In genomic region chr10:124436191-124436638, GRCh38 we compare ENCODE assay signal across 12 cellular contexts. TPM values are rescaled to one million over a fixed set of nuclear protein-coding genes. Genes with fewer than 3 reads are reported as not detected.
DNase-seq lines count a peak whose midpoint lies in the region; ATAC-seq and TF ChIP-seq lines count a peak whose summit lies in the region.
"Had no signal": no experiment of that assay in that cellular context is flagged by ENCODE, and none has a peak within 500 bp of the region (broad histone marks: within the 10 kb centered on the region; RNA-seq: fewer than 3 reads in every experiment).

No MANE protein-coding gene starts in this region.

- H3K27ac ChIP-seq in SJSA1 = no peak overlapping the region
- H3K27ac ChIP-seq: gastroesophageal sphincter had no signal

- ATAC-seq in GM19463 (IDR thresholded peaks at IDR 0.05; ENCODE audit: unreplicated experiment) (peak; percentile 72), HG03280 (IDR thresholded peaks at IDR 0.05; ENCODE audit: unreplicated experiment) (peak; percentile 60), HG02852 (IDR thresholded peaks at IDR 0.05; ENCODE audit: unreplicated experiment) (no peak)
- ATAC-seq: gastroesophageal sphincter had no signal

- no peak for TF ChIP-seq POLR2A in erythroblast (IDR thresholded peaks at IDR 0.05; ENCODE audit: low read length)

- H3K4me1 ChIP-seq in SJSA1 (replicated peaks) = peaks cover 18% of the 10 kb centered on the region

- H3K27me3 ChIP-seq in SJSA1 (replicated peaks) = peaks cover 4% of the 10 kb centered on the region; the same call in 1 of the 2 replicates
- H3K27me3 ChIP-seq: gastroesophageal sphincter had no signal

- no peak overlapping the region for H3K4me3 ChIP-seq in SJSA1
- H3K4me3 ChIP-seq: gastroesophageal sphincter had no signal

- no peaks in the 10 kb centered on the region for H3K36me3 ChIP-seq in SJSA1
- H3K36me3 ChIP-seq: gastroesophageal sphincter had no signal

- H3K9me3 ChIP-seq in SJSA1 (replicated peaks) = no peaks in the 10 kb centered on the region
- H3K9me3 ChIP-seq: gastroesophageal sphincter had no signal

- DNase-seq in EL (peak; percentile 41), SJSA1 (ENCODE audit: low read depth in 1 of 2, low spot score in 2 of 2) (peak; percentile 59 to 75), erythroblast (lab: John Stamatoyannopoulos, UW) (no peak), activated T-cell treated with anti-CD3 and anti-CD28 coated beads for 4 hours (no peak), NCI-H146 (lab: John Stamatoyannopoulos, UW) (no peak)
- DNase-seq: activated CD4-positive, alpha-beta memory T cell treated with anti-CD3 and anti-CD28 coated beads for 36 hours; stimulated activated naive CD4-positive, alpha-beta T cell had no signal

RNA-seq across cellular contexts. Expression of gene NKX1-2, which starts 13.6 kb away (rescaled TPM):
- not detected in 2 replicates for total RNA-seq in SJSA1 (2014; rRNA removed; shearing (Covaris generic))
- total RNA-seq: activated CD4-positive, alpha-beta memory T cell treated with anti-CD3 and anti-CD28 coated beads for 36 hours; mesothelial cell of epicardium had no signal

RNA-seq across cellular contexts. Expression of gene OAT, which starts 17.5 kb away (rescaled TPM):
- total RNA-seq in SJSA1 (2014; rRNA removed; shearing (Covaris generic)) = 112 and 119 TPM in 2 replicates

RNA-seq across cellular contexts. Expression of gene LHPP, which starts 25.4 kb away (rescaled TPM):
- 8.8 and 14.7 TPM in 2 replicates for total RNA-seq in SJSA1 (2014; rRNA removed; shearing (Covaris generic))

Comparison
In these comparisons a context has a peak if more than half of its experiments do, and no peak if none do; other contexts are left out.
1. DNase-seq: peak in EL (single experiment) and SJSA1 (2 of 2); none in erythroblast (0 of 2), activated T-cell treated with anti-CD3 and anti-CD28 coated beads for 4 hours (single experiment) and NCI-H146 (single experiment).